ENCODE assay signal across 21 cellular contexts in genomic region chr5:159851053-159851452, GRCh38.
A peak's percentile ranks its signal among the peaks of the same experiment; 100 is the strongest.
DNase-seq lines count a peak whose midpoint lies in the region; ATAC-seq and TF ChIP-seq lines count a peak whose summit lies in the region.
"Had no signal": no experiment of that assay in that cellular context is flagged by ENCODE, and none has a peak within 500 bp of the region (broad histone marks: within the 10 kb centered on the region; RNA-seq: fewer than 3 reads in every experiment).

No MANE protein-coding gene starts in this region.

- H3K4me1 ChIP-seq in ACC112 (ENCODE audit: control insufficient read depth, insufficient read depth, low read length, unreplicated experiment), result peaks cover 35% of the 10 kb centered on the region
- no peaks in the 10 kb centered on the region for H3K4me1 ChIP-seq in IMR-90 (ENCODE audit: control insufficient read depth, insufficient read depth, low read length)

- H3K9me3 ChIP-seq in IMR-90 (ENCODE audit: control insufficient read depth, insufficient read depth, low read length), result no peaks in the 10 kb centered on the region

- H3K36me3 ChIP-seq in ACC112 (ENCODE audit: insufficient read depth, low read length) (no peaks in the 10 kb centered on the region), IMR-90 (ENCODE audit: control insufficient read depth, insufficient read depth, low read length) (no peaks in the 10 kb centered on the region)
- H3K36me3 ChIP-seq: BLaER1 treated with 17β-estradiol and CSF1 and Interleukin-3, amounts not matched to agents 10 nM and 100 nM; cardiac muscle cell had no signal

- no peak for TF ChIP-seq POLR2A in IMR-90 (IDR thresholded peaks at IDR 0.05; ENCODE audit: low read depth, low read length)

- H4K5ac ChIP-seq in IMR-90 (ENCODE audit: low read depth, low read length), result no peak overlapping the region

- no peaks in the 10 kb centered on the region for H3K79me2 ChIP-seq in ACC112 (ENCODE audit: control insufficient read depth, insufficient read depth, low read length, unreplicated experiment)

- H4K91ac ChIP-seq in IMR-90 (ENCODE audit: insufficient read depth, low read depth, low read length), result no peak overlapping the region

- no peaks in the 10 kb centered on the region for H4K20me1 ChIP-seq in IMR-90 (ENCODE audit: insufficient read depth, low read length)
- H4K20me1 ChIP-seq: BLaER1 treated with 17β-estradiol and CSF1 and Interleukin-3, amounts not matched to agents 10 nM and 100 nM had no signal

- TF ChIP-seq CTCF in IMR-90 (conservative IDR thresholded peaks at IDR 0.05; ENCODE audit: low read depth, low read length) (no peak), astrocyte of the spinal cord (IDR thresholded peaks at IDR 0.05; ENCODE audit: low read depth, low read length) (no peak)

- peaks cover 5% of the 10 kb centered on the region; the same call in 1 of the 2 replicates for H3K9me1 ChIP-seq in IMR-90 (ENCODE audit: insufficient read depth, low read length)

- no peak overlapping the region for H3K18ac ChIP-seq in IMR-90 (ENCODE audit: low read depth, low read length)

- H2BK20ac ChIP-seq in IMR-90 (ENCODE audit: low read depth, low read length), result peak overlapping the region; percentile 65

- H3K9ac ChIP-seq in IMR-90 (ENCODE audit: low read depth, low read length), result no peak overlapping the region
- H3K9ac ChIP-seq: BLaER1 treated with 17β-estradiol and CSF1 and Interleukin-3, amounts not matched to agents 10 nM and 100 nM had no signal

- H3K27me3 ChIP-seq in ACC112 (ENCODE audit: insufficient read depth, low read length), result no peaks in the 10 kb centered on the region
- no peaks in the 10 kb centered on the region; the same call in 1 of the 2 replicates for H3K27me3 ChIP-seq in IMR-90 (ENCODE audit: control insufficient read depth, insufficient read depth, low read length)
- H3K27me3 ChIP-seq: BLaER1 treated with 17β-estradiol and CSF1 and Interleukin-3, amounts not matched to agents 10 nM and 100 nM; cardiac muscle cell had no signal

- peak overlapping the region; percentile 4; the same call in 1 of the 2 replicates for H2AK5ac ChIP-seq in IMR-90 (ENCODE audit: low read depth, low read length)

- no peak overlapping the region for H2BK5ac ChIP-seq in IMR-90 (ENCODE audit: low read depth, low read length, poor library complexity, severe bottlenecking)

- H3K14ac ChIP-seq in IMR-90 (replicated peaks; ENCODE audit: low read depth, low read length), result no peak overlapping the region

- intact Hi-C loops in IMR-90 (cut with micrococcal nuclease), result no loop called here

- DNase-seq in IMR-90 (peak; percentile 17), astrocyte of the spinal cord (ENCODE audit: low read depth, low spot score) (peak; percentile 40), lung microvascular endothelial cell (ENCODE audit: low read depth in 2 of 2) (peak; percentile 5 to 81), NCI-H1436 (lab: John Stamatoyannopoulos, UW) (no peak), hypothalamus (lab: John Stamatoyannopoulos, UW) (no peak), NAMALWA (ENCODE audit: low spot score) (no peak), HUDEP-2 (lab: John Stamatoyannopoulos, UW; ENCODE audit: unreplicated experiment in 76 of 76) (no peak)
- DNase-seq: activated CD4-positive, alpha-beta T cell treated with anti-CD3 and anti-CD28 coated beads for 48 hours; activated naive CD4-positive, alpha-beta T cell; activated T-cell treated with anti-CD3 and anti-CD28 coated beads, Interleukin-2, amount 50 U/mL, for 24 hours; glutamatergic neuron; KG1; NCI-H510A treated with DMSO at 0.1 percent for 48 hours; stimulated activated CD4-positive, alpha-beta T cell treated with anti-CD3 and anti-CD28 coated beads, Interleukin-1b, Interleukin-23, amount 100 ng/mL, for 48 hours had no signal

- POLR2A ChIA-PET in IMR-90 (lab: Charles Lee; ENCODE audit: unreplicated experiment), result no interaction called here

- no peak overlapping the region for H2BK15ac ChIP-seq in IMR-90 (ENCODE audit: low read depth, low read length)

- no peak overlapping the region for H2AK9ac ChIP-seq in IMR-90 (replicated peaks; ENCODE audit: low read depth, low read length, poor library complexity)

- ATAC-seq in IMR-90 (ENCODE audit: low read depth), result no peak
- ATAC-seq: HCT116 had no signal

- dilution Hi-C loops in IMR-90 (cut with HindIII; ENCODE audit: low sequenced_read_pairs, unreplicated experiment), result no loop called here

- H2BK120ac ChIP-seq in IMR-90 (ENCODE audit: low read depth, low read length), result no peak overlapping the region

- H2AFZ ChIP-seq in ACC112 (ENCODE audit: low read length, unreplicated experiment) (no peak overlapping the region), IMR-90 (replicated peaks; ENCODE audit: low read length, poor library complexity) (no peak overlapping the region)

- H3K79me1 ChIP-seq in IMR-90 (ENCODE audit: low read depth in 1 of 2, low read length in 2 of 2), result no peaks in the 10 kb centered on the region

- CTCF ChIA-PET in IMR-90 (lab: Yijun Ruan, JAX), result no interaction called here

- no peak overlapping the region for H3K4me2 ChIP-seq in IMR-90 (ENCODE audit: low read depth, low read length)

- no peak overlapping the region for H4K8ac ChIP-seq in IMR-90 (ENCODE audit: low read depth in 2 of 2, low read length in 2 of 2)

- in situ Hi-C loops in IMR-90 (cut with MboI; ENCODE audit: low sequenced_read_pairs) (no loop called here), astrocyte of the spinal cord (cut with HindIII; ENCODE audit: low sequenced_read_pairs) (no loop called here)

- H3K4ac ChIP-seq in IMR-90 (ENCODE audit: low read depth, low read length), result peak overlapping the region; percentile 6; the same call in 1 of the 2 replicates

- H3K27ac ChIP-seq in ACC112 (ENCODE audit: low read depth, low read length) (peak overlapping the region; percentile 19), IMR-90 (ENCODE audit: insufficient read depth, low read length) (no peak overlapping the region)
- H3K27ac ChIP-seq: BLaER1 treated with 17β-estradiol and CSF1 and Interleukin-3, amounts not matched to agents 10 nM and 100 nM; cardiac muscle cell; coronary artery; VCaP had no signal

- no peak for TF ChIP-seq RAD21 in IMR-90 (IDR thresholded peaks at IDR 0.05; ENCODE audit: low read length)

- no peak overlapping the region for H3K23ac ChIP-seq in IMR-90 (ENCODE audit: low read depth, low read length)

- WGBS in IMR-90 (ENCODE audit: extremely low coverage in 2 of 2, insufficient read length in 1 of 2), 2 experiments, result 80% methylated on average over 2 of the region's 8 CpGs; no CpG with 5 or more reads in 1 of the 2 experiments

- H3K4me3 ChIP-seq in ACC112 (ENCODE audit: low read depth, low read length) (no peak overlapping the region), IMR-90 (ENCODE audit: insufficient read depth, low read depth, low read length) (no peak overlapping the region), astrocyte of the spinal cord (ENCODE audit: low read depth, low read length) (no peak overlapping the region)
- H3K4me3 ChIP-seq: BLaER1 treated with 17β-estradiol and CSF1 and Interleukin-3, amounts not matched to agents 10 nM and 100 nM; cardiac muscle cell; coronary artery; lung had no signal

- H3K56ac ChIP-seq in IMR-90 (ENCODE audit: extremely low read depth, insufficient read depth, low read length), result no peak overlapping the region

- no TSS peak for BruUV-seq in IMR-90 (replicated peaks; lab: Mats Ljungman, UMichigan)

TF ChIP-seq in IMR-90, 13 proteins besides CTCF, POLR2A, EP300 and RAD21:
- TF ChIP-seq CHD1 (IDR thresholded peaks at IDR 0.05; ENCODE audit: low read depth, low read length) (no peak), MAFK (IDR thresholded peaks at IDR 0.05; ENCODE audit: low read depth, low read length) (no peak), RCOR1 (IDR thresholded peaks at IDR 0.05; ENCODE audit: insufficient replicate concordance, low read length) (no peak), RFX5 (IDR thresholded peaks at IDR 0.05; ENCODE audit: low read depth, low read length) (no peak), CEBPB (IDR thresholded peaks at IDR 0.05; ENCODE audit: low read depth, low read length) (no peak), USF2 (IDR thresholded peaks at IDR 0.05; ENCODE audit: low read depth, low read length) (no peak), BHLHE40 (IDR thresholded peaks at IDR 0.05; ENCODE audit: low read depth, low read length) (no peak), NFE2L2 (IDR thresholded peaks at IDR 0.05; ENCODE audit: low read depth, low read length) (no peak), FOS (IDR thresholded peaks at IDR 0.05; ENCODE audit: low read depth, low read length) (no peak), MXI1 (IDR thresholded peaks at IDR 0.05; ENCODE audit: borderline replicate concordance, low read depth, low read length) (no peak), ELK1 (IDR thresholded peaks at IDR 0.05; ENCODE audit: borderline replicate concordance, low read depth, low read length) (no peak), SMC3 (IDR thresholded peaks at IDR 0.05; ENCODE audit: low read depth, low read length) (no peak), MAZ (IDR thresholded peaks at IDR 0.05; ENCODE audit: borderline replicate concordance, low read depth, low read length) (no peak)

Comparison
In these comparisons a context has a peak if more than half of its experiments do, and no peak if none do; other contexts are left out.
1. DNase-seq: peak in IMR-90 (single experiment), astrocyte of the spinal cord (single experiment) and lung microvascular endothelial cell (2 of 2); none in NCI-H1436 (single experiment), hypothalamus (0 of 51), NAMALWA (single experiment) and HUDEP-2 (0 of 76).